In the genomic region with DNA sequence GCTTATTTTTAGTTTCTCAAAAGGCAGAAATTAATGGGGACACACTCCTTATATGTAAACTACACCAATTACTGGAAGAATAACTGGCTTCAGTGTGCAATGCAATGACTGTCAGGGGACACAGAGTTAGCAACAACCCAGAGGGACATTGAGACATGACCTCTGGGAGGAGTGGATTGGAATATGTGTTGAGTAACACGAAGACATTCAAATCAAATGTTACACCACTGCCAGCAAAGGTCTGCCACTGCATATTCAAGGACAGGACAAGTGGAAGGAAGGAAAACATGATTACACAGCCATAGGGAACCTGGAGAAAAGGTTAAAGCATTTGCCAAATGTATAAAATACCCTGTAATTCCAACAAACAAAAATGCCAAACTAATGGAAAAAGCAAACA, we compare ENCODE assay signal across 18 cellular contexts.
DNase-seq lines count a peak whose midpoint lies in the region; ATAC-seq and TF ChIP-seq lines count a peak whose summit lies in the region.
"Had no signal": no experiment of that assay in that cellular context is flagged by ENCODE, and none has a peak within 500 bp of the region (broad histone marks: within the 10 kb centered on the region; RNA-seq: fewer than 3 reads in every experiment).

No MANE protein-coding gene starts in this region.

- no peaks in the 10 kb centered on the region for H3K27me3 ChIP-seq in naive thymus-derived CD4-positive, alpha-beta T cell (ENCODE audit: control insufficient read depth in 2 of 2, insufficient read depth in 2 of 2, low read length in 2 of 2)
- H3K27me3 ChIP-seq: BLaER1 treated with 17β-estradiol and CSF1 and Interleukin-3, amounts not matched to agents 10 nM and 100 nM had no signal

- CTCF ChIA-PET in naive thymus-derived CD4-positive, alpha-beta T cell (lab: Charles Lee), result no interaction called here

- no peak for TF ChIP-seq CTCF in progenitor cell of endocrine pancreas (IDR thresholded peaks at IDR 0.05; ENCODE audit: unreplicated experiment)

- no peak overlapping the region for H3K4me3 Mint-ChIP-seq in progenitor cell of endocrine pancreas (ENCODE audit: low read depth)
- H3K4me3 Mint-ChIP-seq in naive thymus-derived CD4-positive, alpha-beta T cell, result no peak overlapping the region
- H3K4me3 Mint-ChIP-seq: B cell; CD8-positive, alpha-beta T cell; HFFc6 had no signal

- no peak overlapping the region for H3K4me3 ChIP-seq in naive thymus-derived CD4-positive, alpha-beta T cell (ENCODE audit: low read length)
- H3K4me3 ChIP-seq: BLaER1 treated with 17β-estradiol and CSF1 and Interleukin-3, amounts not matched to agents 10 nM and 100 nM had no signal

- H3K9me3 Mint-ChIP-seq in progenitor cell of endocrine pancreas (ENCODE audit: low read depth), result no peaks in the 10 kb centered on the region
- peaks cover 0 to 7% (median 0%) of the 10 kb centered on the region in 11 donors for H3K9me3 Mint-ChIP-seq in naive thymus-derived CD4-positive, alpha-beta T cell

- no peak overlapping the region for H3K27ac ChIP-seq in naive thymus-derived CD4-positive, alpha-beta T cell (ENCODE audit: low read depth, low read length)
- H3K27ac ChIP-seq: BLaER1 treated with 17β-estradiol and CSF1 and Interleukin-3, amounts not matched to agents 10 nM and 100 nM had no signal

- no peak for DNase-seq in Right ventricle myocardium inferior (ENCODE audit: missing footprints)
- no peak for DNase-seq in cardiac septum (ENCODE audit: low spot score)
- DNase-seq in NCI-H69 (lab: John Stamatoyannopoulos, UW), result peak; percentile 16
- DNase-seq in left ventricle myocardium superior, result no peak
- no peak for DNase-seq in progenitor cell of endocrine pancreas (ENCODE audit: low spot score, unreplicated experiment)
- DNase-seq in NCI-H2196 treated with DMSO at 0.1 percent for 48 hours (lab: John Stamatoyannopoulos, UW; ENCODE audit: unreplicated experiment), result no peak
- no peak for DNase-seq in naive thymus-derived CD4-positive, alpha-beta T cell
- DNase-seq: 8988T; Calu3; CD8-positive, alpha-beta T cell; DMS79 treated with DMSO at 0.1 percent for 48 hours; GF-D8; GOT3; H7; HFFc6 had no signal

- ATAC-seq in Right ventricle myocardium inferior (peak; percentile 84), left ventricle myocardium superior (peak; percentile 97)
- no peak for ATAC-seq in naive thymus-derived CD4-positive, alpha-beta T cell
- ATAC-seq: CD8-positive, alpha-beta T cell; HCT116 had no signal

- no peaks in the 10 kb centered on the region for H3K36me3 ChIP-seq in naive thymus-derived CD4-positive, alpha-beta T cell (ENCODE audit: control insufficient read depth in 2 of 3, insufficient read depth in 3 of 3, low read length in 3 of 3)
- H3K36me3 ChIP-seq: BLaER1 treated with 17β-estradiol and CSF1 and Interleukin-3, amounts not matched to agents 10 nM and 100 nM had no signal

- H3K4me1 Mint-ChIP-seq in progenitor cell of endocrine pancreas (ENCODE audit: low read depth), result peaks cover 11% of the 10 kb centered on the region
- H3K4me1 Mint-ChIP-seq in naive thymus-derived CD4-positive, alpha-beta T cell, result no peaks in the 10 kb centered on the region
- H3K4me1 Mint-ChIP-seq: B cell had no signal

- H3K27ac Mint-ChIP-seq in progenitor cell of endocrine pancreas, result peak overlapping the region; percentile 7
- no peak overlapping the region for H3K27ac Mint-ChIP-seq in naive thymus-derived CD4-positive, alpha-beta T cell
- H3K27ac Mint-ChIP-seq: B cell; CD8-positive, alpha-beta T cell; HFFc6 had no signal

- POLR2A ChIA-PET in naive thymus-derived CD4-positive, alpha-beta T cell (lab: Charles Lee), result no interaction called here

- H3K9me3 ChIP-seq in naive thymus-derived CD4-positive, alpha-beta T cell (ENCODE audit: control insufficient read depth in 2 of 3, low read length in 3 of 3), result no peaks in the 10 kb centered on the region
- H3K9me3 ChIP-seq: BLaER1 treated with 17β-estradiol and CSF1 and Interleukin-3, amounts not matched to agents 10 nM and 100 nM had no signal

- no peaks in the 10 kb centered on the region for H3K27me3 Mint-ChIP-seq in progenitor cell of endocrine pancreas
- no peaks in the 10 kb centered on the region for H3K27me3 Mint-ChIP-seq in naive thymus-derived CD4-positive, alpha-beta T cell
- H3K27me3 Mint-ChIP-seq: B cell had no signal

- H3K4me1 ChIP-seq in naive thymus-derived CD4-positive, alpha-beta T cell (ENCODE audit: control insufficient read depth in 2 of 2, insufficient read depth in 2 of 2, low read length in 2 of 2), result no peaks in the 10 kb centered on the region
- H3K4me1 ChIP-seq: BLaER1 treated with 17β-estradiol and CSF1 and Interleukin-3, amounts not matched to agents 10 nM and 100 nM had no signal

- no peaks in the 10 kb centered on the region for H3K36me3 Mint-ChIP-seq in progenitor cell of endocrine pancreas (ENCODE audit: insufficient read depth)
- no peaks in the 10 kb centered on the region for H3K36me3 Mint-ChIP-seq in naive thymus-derived CD4-positive, alpha-beta T cell
- H3K36me3 Mint-ChIP-seq: CD8-positive, alpha-beta T cell had no signal

- intact Hi-C loops in Right ventricle myocardium inferior (cut with DNase I), result no loop called here
- intact Hi-C loops in cardiac septum (cut with DNase I), result no loop called here
- intact Hi-C loops in left ventricle myocardium superior (cut with micrococcal nuclease), result no loop called here
- intact Hi-C loops in naive thymus-derived CD4-positive, alpha-beta T cell (cut with micrococcal nuclease), result no loop called here
